In the genomic region with DNA sequence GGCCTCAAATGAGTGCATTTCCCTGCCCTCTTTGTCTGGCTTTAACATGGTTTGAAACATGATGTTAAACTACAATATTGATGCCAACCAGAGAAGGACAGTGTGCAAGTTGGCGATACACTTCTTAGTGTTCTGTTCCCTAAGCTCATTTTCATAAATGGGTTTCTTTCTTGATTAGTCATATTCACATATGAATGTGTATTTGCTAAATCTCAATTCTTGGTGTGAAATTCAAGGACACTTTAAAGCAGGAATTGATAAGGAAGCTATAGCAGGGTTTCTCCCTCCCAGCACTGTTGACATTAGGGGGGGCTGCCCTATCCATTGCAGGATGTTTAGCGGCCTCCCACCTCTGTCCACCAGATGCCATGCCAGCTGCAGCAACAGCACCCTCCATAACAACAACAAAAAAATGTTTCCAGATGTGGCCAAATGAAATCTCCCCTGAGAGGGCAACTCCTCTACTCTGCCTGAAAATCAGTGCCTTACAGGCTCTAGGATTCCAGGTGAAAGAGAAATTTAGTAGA, we compare ENCODE assay signal across 1 cellular context.
TF ChIP-seq lines count a peak whose summit lies in the region.

No MANE protein-coding gene starts in this region.

TF ChIP-seq in GM12891, 5 proteins besides CTCF, POLR2A, EP300 and RAD21:
- no peak for TF ChIP-seq POU2F2 (IDR thresholded peaks at IDR 0.05; ENCODE audit: low read depth, low read length)
- TF ChIP-seq SPI1 (IDR thresholded peaks at IDR 0.05; ENCODE audit: low read depth, low read length), result no peak
- TF ChIP-seq POLR2AphosphoS5 (IDR thresholded peaks at IDR 0.05; ENCODE audit: low read depth, low read length), result no peak
- no peak for TF ChIP-seq PAX5 (IDR thresholded peaks at IDR 0.05; ENCODE audit: insufficient read depth, low read length, severe bottlenecking)
- TF ChIP-seq TAF1 (IDR thresholded peaks at IDR 0.05; ENCODE audit: low read depth, low read length), result no peak
